ENCODE assay signal across 26 cellular contexts in the genomic region with DNA sequence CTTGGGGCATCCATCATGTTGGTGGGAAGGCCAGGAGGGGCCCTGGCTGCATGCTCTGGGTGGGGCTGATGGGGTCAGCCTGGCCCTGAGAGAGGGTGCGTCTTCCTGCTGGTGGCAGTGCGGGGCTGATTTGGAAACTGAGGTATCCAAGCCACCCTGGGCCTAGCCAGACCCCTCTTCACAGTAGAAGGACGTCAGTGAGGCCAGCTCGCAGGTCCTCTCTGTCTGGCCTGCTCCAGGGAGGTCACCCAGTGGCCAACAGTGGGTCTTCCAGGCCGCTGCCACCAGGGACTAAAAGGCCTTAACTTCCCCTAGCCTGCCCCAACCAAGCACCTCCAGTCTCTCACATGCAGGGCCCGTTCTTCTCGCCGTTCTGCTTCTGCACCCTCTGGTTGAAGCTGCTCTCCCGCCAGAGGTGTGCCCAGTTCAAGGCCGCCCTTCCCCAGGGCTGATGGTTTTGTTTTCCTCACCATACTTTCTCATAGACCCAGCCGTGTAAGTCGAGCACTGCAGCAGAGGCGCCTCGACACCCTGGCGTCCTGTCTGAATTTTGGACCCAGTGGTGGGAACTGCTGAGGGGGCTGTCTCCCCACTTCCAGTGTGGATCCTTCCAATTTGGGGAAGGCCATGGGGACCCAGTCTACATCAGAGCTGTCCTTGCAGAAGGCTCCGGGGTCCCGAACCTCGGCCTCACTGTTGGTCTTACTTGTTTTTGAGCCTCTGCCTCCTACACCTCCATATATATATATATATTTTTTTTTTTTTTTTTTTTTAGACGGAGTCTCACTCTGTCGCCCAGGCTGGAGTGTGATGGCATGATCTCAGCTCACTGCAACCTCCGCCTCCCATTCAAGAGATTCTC.
"Had no signal": no experiment of that assay in that cellular context is flagged by ENCODE, and none has a peak within 500 bp of the region (broad histone marks: within the 10 kb centered on the region; RNA-seq: fewer than 3 reads in every experiment).

No MANE protein-coding gene starts in this region.

- H3K9me3 Mint-ChIP-seq: activated CD8-positive, alpha-beta T cell treated with anti-CD3 and anti-CD28 coated beads for 36 hours; activated naive CD4-positive, alpha-beta T cell treated with anti-CD3 and anti-CD28 coated beads, Interleukin-2, amount 50 U/mL, for 24 hours; activated T-cell treated with anti-CD3 and anti-CD28 coated beads, Interleukin-2, amount 50 U/mL, for 72 hours; activated T-helper 2 cell treated with anti-CD3 and anti-CD28 coated beads, Interferon-gamma antibody, Interleukin-2, Interleukin-4, amounts not matched to agents 10 μg/mL and 5 μg/mL and 100 μg/mL, durations not matched to agents 14 hours and 24 hours and 36 hours; central memory CD8-positive, alpha-beta T cell had no signal

- H3K4me3 ChIP-seq: body of pancreas, Peyer's patch had no signal

- H3K27me3 Mint-ChIP-seq: activated CD8-positive, alpha-beta T cell treated with anti-CD3 and anti-CD28 coated beads for 36 hours; activated naive CD4-positive, alpha-beta T cell treated with anti-CD3 and anti-CD28 coated beads, Interleukin-2, amount 50 U/mL, for 24 hours; T-helper 17 cell had no signal

- H3K27me3 ChIP-seq: body of pancreas, Peyer's patch had no signal

- H3K27ac ChIP-seq: body of pancreas, Peyer's patch, VCaP had no signal

- H3K4me3 Mint-ChIP-seq: activated CD8-positive, alpha-beta T cell treated with anti-CD3 and anti-CD28 coated beads for 36 hours; activated naive CD4-positive, alpha-beta T cell treated with anti-CD3 and anti-CD28 coated beads, Interleukin-2, amount 50 U/mL, for 24 hours; activated T-cell treated with anti-CD3 and anti-CD28 coated beads, Interleukin-2, amount 50 U/mL, for 72 hours; central memory CD8-positive, alpha-beta T cell; T-helper 17 cell had no signal

- ATAC-seq: activated CD4-positive, CD25-positive, alpha-beta regulatory T cell treated with anti-CD3 and anti-CD28 coated beads, Interleukin-2, amount 50 U/mL, for 24 hours; activated CD8-positive, alpha-beta T cell treated with anti-CD3 and anti-CD28 coated beads for 36 hours; activated T-cell treated with anti-CD3 and anti-CD28 coated beads, Interleukin-2, amount 50 U/mL, for 72 hours; body of pancreas; T-helper 17 cell had no signal

- FAIRE-seq: bronchial epithelial cell had no signal

- H3K9me3 ChIP-seq: body of pancreas, Peyer's patch had no signal

- H3K36me3 ChIP-seq: Peyer's patch had no signal

- DNase-seq: activated CD4-positive, alpha-beta T cell treated with anti-CD3 and anti-CD28 coated beads for 4 hours; activated CD8-positive, alpha-beta memory T cell treated with anti-CD3 and anti-CD28 coated beads, Interleukin-2, amount 50 U/mL, for 4 hours; activated CD8-positive, alpha-beta T cell treated with anti-CD3 and anti-CD28 coated beads for 36 hours; activated T-cell treated with anti-CD3 and anti-CD28 coated beads, Interleukin-2, amount 50 U/mL, for 72 hours; aorta; body of pancreas; Karpas-422; MM.1S; NCI-H1105; NCI-H1436; NCI-H1694 treated with DMSO at 0.1 percent for 48 hours; NCI-H2029 treated with DMSO at 0.1 percent for 48 hours; NCI-H345; NCI-H510A; NCI-H526 treated with DMSO at 0.1 percent for 48 hours; NK-92 treated with Interleukin-12 subunit alpha and Interleukin-12 subunit beta, amount 100 ng/mL, for 24 hours; Peyer's patch; SHP77 treated with DMSO at 0.1 percent for 48 hours; T-helper 17 cell; T-helper 9 cell had no signal

- H3K36me3 Mint-ChIP-seq: activated naive CD4-positive, alpha-beta T cell treated with anti-CD3 and anti-CD28 coated beads, Interleukin-2, amount 50 U/mL, for 24 hours had no signal

- H3K27ac Mint-ChIP-seq: activated CD8-positive, alpha-beta T cell treated with anti-CD3 and anti-CD28 coated beads for 36 hours; activated naive CD4-positive, alpha-beta T cell treated with anti-CD3 and anti-CD28 coated beads, Interleukin-2, amount 50 U/mL, for 24 hours; activated T-cell treated with anti-CD3 and anti-CD28 coated beads, Interleukin-2, amount 50 U/mL, for 72 hours; activated T-helper 2 cell treated with anti-CD3 and anti-CD28 coated beads, Interferon-gamma antibody, Interleukin-2, Interleukin-4, amounts not matched to agents 10 μg/mL and 5 μg/mL and 100 μg/mL, durations not matched to agents 14 hours and 24 hours and 36 hours; T-helper 17 cell had no signal

- H3K4me1 Mint-ChIP-seq: activated naive CD4-positive, alpha-beta T cell treated with anti-CD3 and anti-CD28 coated beads, Interleukin-2, amount 50 U/mL, for 24 hours; central memory CD8-positive, alpha-beta T cell; T-helper 17 cell had no signal
